In genomic region chr1:203280061-203280460, GRCh38 we compare ENCODE assay signal across 17 cellular contexts. TPM values are rescaled to one million over a fixed set of nuclear protein-coding genes. Genes with fewer than 3 reads are reported as not detected.
DNase-seq lines count a peak whose midpoint lies in the region; ATAC-seq and TF ChIP-seq lines count a peak whose summit lies in the region.
"Had no signal": no experiment of that assay in that cellular context is flagged by ENCODE, and none has a peak within 500 bp of the region (broad histone marks: within the 10 kb centered on the region; RNA-seq: fewer than 3 reads in every experiment).

No MANE protein-coding gene starts in this region.

- no peaks in the 10 kb centered on the region for H3K27me3 Mint-ChIP-seq in chondrocyte (ENCODE audit: low read depth)
- H3K27me3 Mint-ChIP-seq in naive thymus-derived CD4-positive, alpha-beta T cell = no peaks in the 10 kb centered on the region
- H3K27me3 Mint-ChIP-seq: progenitor cell of endocrine pancreas had no signal

- POLR2A ChIA-PET in naive thymus-derived CD4-positive, alpha-beta T cell (lab: Charles Lee) = interaction anchor here (0.5 to 31.3 kb wide), 7 partner anchors 5 to 55 kb away, joined by 3 to 1812 read pairs (median 13); partner anchors contain the start of gene BTG2

- in situ Hi-C loops in transverse colon (cut with MboI; ENCODE audit: low pct_ligation_motif_present in 1 of 4, low pct_unique_long_range_greater_than_20kb in 1 of 4, low sequenced_read_pairs in 3 of 4) = no loop called here

- H3K27ac ChIP-seq in cardiac muscle cell (peak overlapping the region; percentile 90), transverse colon (peak overlapping the region; percentile 83 to 89 (median 87))
- no peak overlapping the region for H3K27ac ChIP-seq in naive thymus-derived CD4-positive, alpha-beta T cell (ENCODE audit: low read depth, low read length)
- H3K27ac ChIP-seq: SJCRH30 had no signal

- no peak for TF ChIP-seq EP300 in transverse colon (IDR thresholded peaks at IDR 0.05; ENCODE audit: low read depth)

- H3K27me3 ChIP-seq in cardiac muscle cell (no peaks in the 10 kb centered on the region), transverse colon (no peaks in the 10 kb centered on the region)
- H3K27me3 ChIP-seq in naive thymus-derived CD4-positive, alpha-beta T cell (ENCODE audit: control insufficient read depth in 2 of 2, insufficient read depth in 2 of 2, low read length in 2 of 2) = no peaks in the 10 kb centered on the region
- H3K27me3 ChIP-seq: SJCRH30 had no signal

- H3K36me3 ChIP-seq in cardiac muscle cell (no peaks in the 10 kb centered on the region), transverse colon (no peaks in the 10 kb centered on the region)
- H3K36me3 ChIP-seq in naive thymus-derived CD4-positive, alpha-beta T cell (ENCODE audit: control insufficient read depth in 2 of 3, insufficient read depth in 3 of 3, low read length in 3 of 3) = no peaks in the 10 kb centered on the region
- H3K36me3 ChIP-seq: SJCRH30 had no signal

- H3K9me3 Mint-ChIP-seq in chondrocyte (ENCODE audit: low read depth) = no peaks in the 10 kb centered on the region
- no peaks in the 10 kb centered on the region for H3K9me3 Mint-ChIP-seq in naive thymus-derived CD4-positive, alpha-beta T cell

- no peak for TF ChIP-seq POLR2A in transverse colon (IDR thresholded peaks at IDR 0.05)

- DNase-seq in cardiac muscle cell (ENCODE audit: low read depth in 1 of 2, low spot score in 1 of 2) (no peak), Right ventricle myocardium superior (no peak), chondrocyte (ENCODE audit: low spot score) (no peak), transverse colon (no peak), COR-L47 (lab: John Stamatoyannopoulos, UW) (no peak), Kasumi-1 (lab: John Stamatoyannopoulos, UW) (no peak)
- DNase-seq in naive thymus-derived CD4-positive, alpha-beta T cell = no peak
- DNase-seq: activated gamma-delta T cell treated with Interleukin-2 at 50 U/mL for 16 hours; effector CD8-positive, alpha-beta T cell; GF-D8; mesenchymal stem cell; NCI-H1417; NCI-H446 treated with DMSO at 0.1 percent for 48 hours; SJCRH30 had no signal

- H3K9me3 ChIP-seq in cardiac muscle cell (ENCODE audit: low read depth) = no peaks in the 10 kb centered on the region
- H3K9me3 ChIP-seq in naive thymus-derived CD4-positive, alpha-beta T cell (ENCODE audit: control insufficient read depth in 2 of 3, low read length in 3 of 3) = no peaks in the 10 kb centered on the region
- no peaks in the 10 kb centered on the region for H3K9me3 ChIP-seq in transverse colon
- H3K9me3 ChIP-seq: SJCRH30 had no signal

- no peak overlapping the region for H3K4me3 Mint-ChIP-seq in chondrocyte (ENCODE audit: unreplicated experiment)
- peak overlapping the region in 3 of 10 donors; percentile 2 to 46 (median 38) for H3K4me3 Mint-ChIP-seq in naive thymus-derived CD4-positive, alpha-beta T cell

- H3K36me3 Mint-ChIP-seq in chondrocyte (ENCODE audit: low read depth) = no peaks in the 10 kb centered on the region
- H3K36me3 Mint-ChIP-seq in naive thymus-derived CD4-positive, alpha-beta T cell = no peaks in the 10 kb centered on the region

- H3K4me1 ChIP-seq in cardiac muscle cell (ENCODE audit: low read depth) (peaks cover 64% of the 10 kb centered on the region), transverse colon (peaks cover 30 to 74% (median 47%) of the 10 kb centered on the region in 4 donors)
- peaks cover 0 to 28% of the 10 kb centered on the region in 2 donors for H3K4me1 ChIP-seq in naive thymus-derived CD4-positive, alpha-beta T cell (ENCODE audit: control insufficient read depth in 2 of 2, insufficient read depth in 2 of 2, low read length in 2 of 2)

- intact Hi-C loops in Right ventricle myocardium superior (cut with DNase I) = no loop called here
- intact Hi-C loops in naive thymus-derived CD4-positive, alpha-beta T cell (cut with micrococcal nuclease) = loop anchor here in 1 of 2 donors (10.0 kb wide), 1 partner anchor 1235 kb away; the partner anchor contains the start of gene MDM4
- intact Hi-C loops in transverse colon (cut with DNase I; ENCODE audit: low total_unique reads) = no loop called here

- ATAC-seq in Right ventricle myocardium superior (ENCODE audit: poor library complexity) = no peak
- no peak for ATAC-seq in naive thymus-derived CD4-positive, alpha-beta T cell
- no peak for ATAC-seq in GM19455 (IDR thresholded peaks at IDR 0.05; ENCODE audit: unreplicated experiment)
- ATAC-seq: K562 had no signal

- H3K4me1 Mint-ChIP-seq in chondrocyte (ENCODE audit: low read depth) = peaks cover 28% of the 10 kb centered on the region
- peaks cover 32 to 66% (median 47%) of the 10 kb centered on the region in 7 donors for H3K4me1 Mint-ChIP-seq in naive thymus-derived CD4-positive, alpha-beta T cell

- TF ChIP-seq CTCF in cardiac muscle cell (IDR thresholded peaks at IDR 0.05; ENCODE audit: low read depth, low read length) (no peak), chondrocyte (IDR thresholded peaks at IDR 0.05) (no peak), transverse colon (IDR thresholded peaks at IDR 0.05) (no peak)

- CTCF ChIA-PET in naive thymus-derived CD4-positive, alpha-beta T cell (lab: Charles Lee) = interaction anchor here (11.3 to 15.6 kb wide), 2 partner anchors 9 to 60 kb away, joined by 122 to 480 read pairs; no protein-coding TSS in a partner anchor

- H3K27ac Mint-ChIP-seq in chondrocyte (ENCODE audit: unreplicated experiment) = peak overlapping the region; percentile 93
- peak overlapping the region; percentile 9 to 98 (median 63) for H3K27ac Mint-ChIP-seq in naive thymus-derived CD4-positive, alpha-beta T cell
- H3K27ac Mint-ChIP-seq: progenitor cell of endocrine pancreas had no signal

- WGBS in transverse colon (ENCODE audit: low coverage in 1 of 2), 2 donors = 73 to 97% methylated on average over 2 to 5 of the region's 5 CpGs

- H3K4me3 ChIP-seq in cardiac muscle cell = no peak overlapping the region
- H3K4me3 ChIP-seq in naive thymus-derived CD4-positive, alpha-beta T cell (ENCODE audit: low read length) = no peak overlapping the region
- H3K4me3 ChIP-seq in transverse colon = no peak overlapping the region
- H3K4me3 ChIP-seq: K562, SJCRH30 had no signal

RNA-seq across cellular contexts. Expression of gene BTG2, which starts 25.3 kb away (rescaled TPM):
- 45.6 and 57.9 TPM in 2 replicates for total RNA-seq in cardiac muscle cell
- polyA plus RNA-seq in cardiac muscle cell = 64.2 and 66.0 TPM in 2 replicates
- 40.5 TPM for total RNA-seq in Right ventricle myocardium superior
- total RNA-seq in chondrocyte = 33.2 to 41.3 TPM (median 39.9 TPM) in 3 replicates
- 100 to 1,000 TPM; 141 to 654 (median 241) TPM for total RNA-seq in naive thymus-derived CD4-positive, alpha-beta T cell
- polyA plus RNA-seq in naive thymus-derived CD4-positive, alpha-beta T cell = 100 to 1,000 TPM; 118 to 211 TPM
- 100 to 1,000 TPM in 3 of 4 donors, 10 to 100 TPM in 1; 98.9 to 144 (median 142) TPM for total RNA-seq in transverse colon

RNA-seq across cellular contexts. Expression of gene CHIT1, which starts 50.6 kb away (rescaled TPM):
- 0.03 TPM in 1 of 2 replicates, not detected in the other for total RNA-seq in cardiac muscle cell
- polyA plus RNA-seq in cardiac muscle cell = not detected in 2 replicates
- total RNA-seq in Right ventricle myocardium superior = 0.48 TPM
- total RNA-seq in chondrocyte = not detected in 3 replicates
- 1 to 10 TPM in 4 of 5 experiments, under 1 TPM in 1; 0.76 to 2.2 (median 1.1) TPM for total RNA-seq in naive thymus-derived CD4-positive, alpha-beta T cell
- not detected for polyA plus RNA-seq in naive thymus-derived CD4-positive, alpha-beta T cell
- total RNA-seq in transverse colon = under 1 TPM in 1 of 4 donors, not detected in 3; 0.79 TPM
- total RNA-seq: K562 had no signal
- polyA plus RNA-seq: K562 had no signal
